1 cellular context compared by ENCODE assay signal in genomic region chr10:7519351-7519750, GRCh38.
TF ChIP-seq lines count a peak whose summit lies in the region.

No MANE protein-coding gene starts in this region.

TF ChIP-seq in WTC11, 78 proteins besides CTCF, POLR2A, EP300 and RAD21 (continued from another document):
- no peak for TF ChIP-seq ZNF512 (CRISPR knock-in tag; IDR thresholded peaks at IDR 0.05; ENCODE audit: borderline replicate concordance)
